In genomic region chr17:19216148-19216926, GRCh38 we compare ENCODE assay signal across 8 cellular contexts. TPM values are rescaled to one million over a fixed set of nuclear protein-coding genes. Genes with fewer than 3 reads are reported as not detected.
DNase-seq lines count a peak whose midpoint lies in the region; ATAC-seq and TF ChIP-seq lines count a peak whose summit lies in the region.
"Not testable (repeated sequence)": the region's sequence is repeated elsewhere in the genome, so short reads cannot be mapped to it uniquely, and the experiment has no call there.

No MANE protein-coding gene starts in this region.

- not testable (repeated sequence) for H3K36me3 Mint-ChIP-seq in GM23338 (ENCODE audit: low read depth); activated naive CD4-positive, alpha-beta T cell treated with anti-CD3 and anti-CD28 coated beads, Interleukin-2, amount 50 U/mL, for 72 hours; naive thymus-derived CD4-positive, alpha-beta T cell

- CTCF ChIA-PET in naive thymus-derived CD4-positive, alpha-beta T cell (lab: Charles Lee): not testable (repeated sequence)

- not testable (repeated sequence) for H3K4me1 Mint-ChIP-seq in GM23338; naive thymus-derived CD4-positive, alpha-beta T cell

- POLR2A ChIA-PET in naive thymus-derived CD4-positive, alpha-beta T cell (lab: Charles Lee): not testable (repeated sequence)

- H3K9me3 ChIP-seq in naive thymus-derived CD4-positive, alpha-beta T cell (ENCODE audit: control insufficient read depth in 2 of 3, low read length in 3 of 3): not testable (repeated sequence)

- not testable (repeated sequence) for H3K9me3 Mint-ChIP-seq in GM23338; activated naive CD4-positive, alpha-beta T cell treated with anti-CD3 and anti-CD28 coated beads, Interleukin-2, amount 50 U/mL, for 72 hours; naive thymus-derived CD4-positive, alpha-beta T cell

- not testable (repeated sequence) for H3K4me1 ChIP-seq in GM23338 (ENCODE audit: insufficient read depth); naive thymus-derived CD4-positive, alpha-beta T cell (ENCODE audit: control insufficient read depth in 2 of 2, insufficient read depth in 2 of 2, low read length in 2 of 2)

- intact Hi-C loops in naive thymus-derived CD4-positive, alpha-beta T cell (cut with micrococcal nuclease): not testable (repeated sequence)

- H3F3A ChIP-seq in GM23338 (replicated peaks; ENCODE audit: low read depth): not testable (repeated sequence)

- not testable (repeated sequence) for H4K20me1 ChIP-seq in GM23338 (replicated peaks; ENCODE audit: insufficient read depth)

- peak; percentile 53 for ATAC-seq in GM18498 (IDR thresholded peaks at IDR 0.05; ENCODE audit: unreplicated experiment)
- peak; percentile 58 for ATAC-seq in GM18909 (IDR thresholded peaks at IDR 0.05; ENCODE audit: poor library complexity, unreplicated experiment)
- ATAC-seq in GM23338: peak; percentile 8
- ATAC-seq in HG03442 (IDR thresholded peaks at IDR 0.05; ENCODE audit: unreplicated experiment): peak; percentile 40
- peak; percentile 57 to 59 for ATAC-seq in activated CD4-positive, CD25-positive, alpha-beta regulatory T cell treated with anti-CD3 and anti-CD28 coated beads, Interleukin-2, amount 50 U/mL, for 24 hours
- ATAC-seq in activated naive CD4-positive, alpha-beta T cell treated with anti-CD3 and anti-CD28 coated beads, Interleukin-2, amount 50 U/mL, for 72 hours: peak; percentile 69 to 75
- peak; percentile 67 for ATAC-seq in naive thymus-derived CD4-positive, alpha-beta T cell
- ATAC-seq in stimulated activated naive CD8-positive, alpha-beta T cell treated with anti-CD3 and anti-CD28 coated beads, Interleukin-15, Interleukin-2, amounts not matched to agents 100 U/mL and 50 U/mL, for 24 hours: peak; percentile 45

- TF ChIP-seq CTCF in GM23338 (conservative IDR thresholded peaks at IDR 0.05; ENCODE audit: low read depth in 2 of 2): not testable (repeated sequence)

- H3K27ac Mint-ChIP-seq in GM23338; activated naive CD4-positive, alpha-beta T cell treated with anti-CD3 and anti-CD28 coated beads, Interleukin-2, amount 50 U/mL, for 72 hours; naive thymus-derived CD4-positive, alpha-beta T cell: not testable (repeated sequence)

- H3K79me2 ChIP-seq in GM23338 (replicated peaks; ENCODE audit: insufficient read depth): not testable (repeated sequence)

- H3K36me3 ChIP-seq in GM23338 (ENCODE audit: insufficient read depth); naive thymus-derived CD4-positive, alpha-beta T cell (ENCODE audit: control insufficient read depth in 2 of 3, insufficient read depth in 3 of 3, low read length in 3 of 3): not testable (repeated sequence)

- H3K27ac ChIP-seq in GM23338 (ENCODE audit: low read depth); naive thymus-derived CD4-positive, alpha-beta T cell (ENCODE audit: low read depth, low read length): not testable (repeated sequence)

- not testable (repeated sequence) for H3K27me3 Mint-ChIP-seq in GM23338 (ENCODE audit: insufficient read depth, low read depth, poor library complexity); naive thymus-derived CD4-positive, alpha-beta T cell

- H2AFZ ChIP-seq in GM23338: not testable (repeated sequence)

- not testable (repeated sequence) for H3K9me2 ChIP-seq in GM23338 (ENCODE audit: insufficient read depth)

- H3K27me3 ChIP-seq in GM23338 (ENCODE audit: insufficient read depth); naive thymus-derived CD4-positive, alpha-beta T cell (ENCODE audit: control insufficient read depth in 2 of 2, insufficient read depth in 2 of 2, low read length in 2 of 2): not testable (repeated sequence)

- DNase-seq in GM23338 (ENCODE audit: low spot score); activated naive CD4-positive, alpha-beta T cell treated with anti-CD3 and anti-CD28 coated beads, Interleukin-2, amount 50 U/mL, for 72 hours (ENCODE audit: low spot score in 2 of 2); naive thymus-derived CD4-positive, alpha-beta T cell; stimulated activated naive CD8-positive, alpha-beta T cell treated with anti-CD3 and anti-CD28 coated beads, Interleukin-15, Interleukin-2, amounts not matched to agents 100 U/mL and 50 U/mL, for 24 hours: not testable (repeated sequence)

- not testable (repeated sequence) for H3K4me3 Mint-ChIP-seq in GM23338; naive thymus-derived CD4-positive, alpha-beta T cell

- not testable (repeated sequence) for H3K4me3 ChIP-seq in GM23338; naive thymus-derived CD4-positive, alpha-beta T cell (ENCODE audit: low read length)

- H3K4me2 ChIP-seq in GM23338: not testable (repeated sequence)

RNA-seq across cellular contexts. Expression of gene EPN2, which starts 20.8 kb away (rescaled TPM):
- 28.7 and 34.0 TPM in 2 replicates for total RNA-seq in GM23338 (2014; rRNA removed; shearing (Covaris generic))
- polyA plus RNA-seq in GM23338 (2016; fragmentation: Nextera tagmentation; extraction: Ambion mirVana): 149 and 164 TPM in 2 replicates
- 1 to 10 TPM; 2.6 to 9.7 TPM for total RNA-seq in activated naive CD4-positive, alpha-beta T cell treated with anti-CD3 and anti-CD28 coated beads, Interleukin-2, amount 50 U/mL, for 72 hours
- 1 to 10 TPM; 5.3 to 7.2 (median 6.4) TPM for total RNA-seq in naive thymus-derived CD4-positive, alpha-beta T cell
- 10 to 100 TPM in 1 of 2 donors, 1 to 10 TPM in 1; 3.9 to 11.5 TPM for polyA plus RNA-seq in naive thymus-derived CD4-positive, alpha-beta T cell

Comparison
In these comparisons a context has a peak if more than half of its experiments do, and no peak if none do; other contexts are left out.
1. ATAC-seq: peak in every context shown above with its lines; median percentile 72 in activated naive CD4-positive, alpha-beta T cell treated with anti-CD3 and anti-CD28 coated beads, Interleukin-2, amount 50 U/mL, for 72 hours; 67 in naive thymus-derived CD4-positive, alpha-beta T cell; 58 in GM18909; 58 in activated CD4-positive, CD25-positive, alpha-beta regulatory T cell treated with anti-CD3 and anti-CD28 coated beads, Interleukin-2, amount 50 U/mL, for 24 hours; 53 in GM18498; 45 in stimulated activated naive CD8-positive, alpha-beta T cell treated with anti-CD3 and anti-CD28 coated beads, Interleukin-15, Interleukin-2, amounts not matched to agents 100 U/mL and 50 U/mL, for 24 hours; 40 in HG03442; 8 in GM23338.